Comparison of ENCODE assay signal across 8 cellular contexts in genomic region chr17:28807925-28808641, GRCh38. TPM values are rescaled to one million over a fixed set of nuclear protein-coding genes. Genes with fewer than 3 reads are reported as not detected.
DNase-seq lines count a peak whose midpoint lies in the region; ATAC-seq and TF ChIP-seq lines count a peak whose summit lies in the region.

No MANE protein-coding gene starts in this region.

- ATAC-seq in HG03469 (IDR thresholded peaks at IDR 0.05; ENCODE audit: unreplicated experiment) (no peak), HG03521 (IDR thresholded peaks at IDR 0.05; ENCODE audit: unreplicated experiment) (no peak)

- no peaks in the 10 kb centered on the region for H3K27me3 Mint-ChIP-seq in chondrocyte (ENCODE audit: low read depth)

- H3K27me3 ChIP-seq in mesenchymal stem cell (ENCODE audit: control insufficient read depth in 1 of 2, insufficient read depth in 1 of 2, low read length in 2 of 2) (no peaks in the 10 kb centered on the region), vagina (no peaks in the 10 kb centered on the region)

- peak overlapping the region in 1 of 2 experiments; percentile 33 for H3K18ac ChIP-seq in mesenchymal stem cell (ENCODE audit: low read depth in 1 of 2, low read length in 2 of 2)

- no peak overlapping the region for H4K91ac ChIP-seq in mesenchymal stem cell (ENCODE audit: low read length)

- DNase-seq in NCI-H345 (lab: John Stamatoyannopoulos, UW), result peak; percentile 34
- DNase-seq in NCI-H345 treated with DMSO at 0.1 percent for 48 hours (lab: John Stamatoyannopoulos, UW; ENCODE audit: unreplicated experiment), result no peak
- DNase-seq in NCI-H526 treated with DMSO at 0.1 percent for 48 hours (lab: John Stamatoyannopoulos, UW), result peak; percentile 91
- DNase-seq in chondrocyte (ENCODE audit: low spot score), result no peak
- peak; percentile 97 for DNase-seq in mesenchymal stem cell
- no peak for DNase-seq in vagina (ENCODE audit: extremely low spot score in 2 of 2)

- H3K9me3 ChIP-seq in mesenchymal stem cell (ENCODE audit: control insufficient read depth, low read length) (no peaks in the 10 kb centered on the region), vagina (no peaks in the 10 kb centered on the region)

- no peak overlapping the region for H3K23ac ChIP-seq in mesenchymal stem cell (ENCODE audit: low read length in 2 of 2)

- peaks cover 51% of the 10 kb centered on the region for H3K4me1 Mint-ChIP-seq in chondrocyte (ENCODE audit: low read depth)

- H3K4ac ChIP-seq in mesenchymal stem cell (ENCODE audit: low read depth in 1 of 2, low read length in 2 of 2), result no peak overlapping the region

- no peak for TF ChIP-seq POLR2A in vagina (IDR thresholded peaks at IDR 0.05)

- no peak overlapping the region for H2AFZ ChIP-seq in mesenchymal stem cell (ENCODE audit: low read depth, low read length)

- peak overlapping the region; percentile 83 for H3K9ac ChIP-seq in mesenchymal stem cell (ENCODE audit: low read length)

- H2BK120ac ChIP-seq in mesenchymal stem cell (ENCODE audit: low read depth, low read length), result no peak overlapping the region

- intact Hi-C loops in vagina (cut with DNase I), result no loop called here

- TF ChIP-seq CTCF in chondrocyte (IDR thresholded peaks at IDR 0.05) (peak; percentile 3), vagina (IDR thresholded peaks at IDR 0.05) (no peak)

- H3K9me3 Mint-ChIP-seq in chondrocyte (ENCODE audit: low read depth), result no peaks in the 10 kb centered on the region

- H3K4me3 Mint-ChIP-seq in chondrocyte (ENCODE audit: unreplicated experiment), result peak overlapping the region; percentile 46

- H3K14ac ChIP-seq in mesenchymal stem cell (ENCODE audit: low read length in 2 of 2), result no peak overlapping the region

- H3K4me2 ChIP-seq in mesenchymal stem cell (ENCODE audit: low read length, poor library complexity, severe bottlenecking), result peak overlapping the region; percentile 4

- H2BK5ac ChIP-seq in mesenchymal stem cell (ENCODE audit: low read depth, low read length, poor library complexity, severe bottlenecking), result peak overlapping the region; percentile 31

- H3K4me3 ChIP-seq in mesenchymal stem cell (ENCODE audit: insufficient read depth in 1 of 2, low read depth in 1 of 2, low read length in 2 of 2) (peak overlapping the region in 1 of 2 experiments; percentile 55), vagina (peak overlapping the region in 1 of 2 donors; percentile 19)

- no peak overlapping the region for H2BK12ac ChIP-seq in mesenchymal stem cell (ENCODE audit: low read length in 2 of 2)

- peak overlapping the region; percentile 96 for H3K27ac Mint-ChIP-seq in chondrocyte (ENCODE audit: unreplicated experiment)

- no peak overlapping the region for H2BK15ac ChIP-seq in mesenchymal stem cell (ENCODE audit: low read depth, poor library complexity, severe bottlenecking)

- peaks cover 4% of the 10 kb centered on the region for H3K36me3 Mint-ChIP-seq in chondrocyte (ENCODE audit: low read depth)

- H3K36me3 ChIP-seq in mesenchymal stem cell (ENCODE audit: control insufficient read depth in 1 of 2, insufficient read depth in 2 of 2, low read depth in 1 of 2, low read length in 2 of 2), result peaks cover 22 to 25% of the 10 kb centered on the region in 2 experiments
- peaks cover 0 to 12% of the 10 kb centered on the region in 2 donors for H3K36me3 ChIP-seq in vagina

- H4K8ac ChIP-seq in mesenchymal stem cell (ENCODE audit: low read length), result no peak overlapping the region

- H3K4me1 ChIP-seq in mesenchymal stem cell (ENCODE audit: control insufficient read depth, insufficient read depth, low read depth, low read length), result peaks cover 9% of the 10 kb centered on the region
- H3K4me1 ChIP-seq in vagina, result peaks cover 48% of the 10 kb centered on the region

- H3K79me1 ChIP-seq in mesenchymal stem cell (replicated peaks; ENCODE audit: low read length, poor library complexity, severe bottlenecking), result peaks cover 3% of the 10 kb centered on the region

- 0% methylated on average over 2 of the region's 2 CpGs for WGBS in mesenchymal stem cell

- peak overlapping the region; percentile 91 for H3K27ac ChIP-seq in mesenchymal stem cell (ENCODE audit: low read length, poor library complexity, severe bottlenecking)
- peak overlapping the region; percentile 83 for H3K27ac ChIP-seq in vagina

- H2AK5ac ChIP-seq in mesenchymal stem cell (ENCODE audit: low read length, severe bottlenecking), result peak overlapping the region; percentile 48

RNA-seq across cellular contexts. Expression of gene FAM222B, which starts 34.5 kb away (rescaled TPM):
- 18.5 to 22.7 TPM (median 21.0 TPM) in 3 replicates for total RNA-seq in chondrocyte
- 44.5 TPM for polyA plus RNA-seq in mesenchymal stem cell (2013, experiment 1 of 2)
- polyA plus RNA-seq in mesenchymal stem cell (2013, experiment 2 of 2), result 42.8 TPM
- 14.2 TPM for total RNA-seq in vagina

RNA-seq across cellular contexts. Expression of gene ERAL1, which starts 46.7 kb away (rescaled TPM):
- total RNA-seq in chondrocyte (31.2 to 40.5 TPM (median 31.8 TPM) in 3 replicates), vagina (44.9 TPM)
- polyA plus RNA-seq in mesenchymal stem cell (2013, experiment 1 of 2), result 25.6 TPM
- polyA plus RNA-seq in mesenchymal stem cell (2013, experiment 2 of 2), result 25.3 TPM

Comparison
In these comparisons a context has a peak if more than half of its experiments do, and no peak if none do; other contexts are left out.
1. DNase-seq: peak in NCI-H345 (single experiment), NCI-H526 treated with DMSO at 0.1 percent for 48 hours (single experiment) and mesenchymal stem cell (single experiment); none in NCI-H345 treated with DMSO at 0.1 percent for 48 hours (single experiment), chondrocyte (single experiment) and vagina (0 of 2).